In genomic region chr2:190352668-190353536, GRCh38 we compare ENCODE assay signal across 10 cellular contexts. TPM values are rescaled to one million over a fixed set of nuclear protein-coding genes. Genes with fewer than 3 reads are reported as not detected.
A peak's percentile ranks its signal among the peaks of the same experiment; 100 is the strongest.
DNase-seq lines count a peak whose midpoint lies in the region; ATAC-seq, FAIRE-seq and TF ChIP-seq lines count a peak whose summit lies in the region.
"Had no signal": no experiment of that assay in that cellular context is flagged by ENCODE, and none has a peak within 500 bp of the region (broad histone marks: within the 10 kb centered on the region; RNA-seq: fewer than 3 reads in every experiment).

No MANE protein-coding gene starts in this region.

- no peak overlapping the region for H3K4me3 ChIP-seq in spleen

- no peak for ATAC-seq in HG03354 (IDR thresholded peaks at IDR 0.05; ENCODE audit: poor library complexity, severe bottlenecking, unreplicated experiment)

- intact Hi-C loops in spleen (cut with DNase I; ENCODE audit: low total_unique reads) = no loop called here

- no peaks in the 10 kb centered on the region for H3K36me3 ChIP-seq in spleen

- no peak for TF ChIP-seq CTCF in spleen (IDR thresholded peaks at IDR 0.05 in 8 of 11, conservative IDR thresholded peaks at IDR 0.05 in 3 of 11)

- TF ChIP-seq POLR2A in spleen (IDR thresholded peaks at IDR 0.05) = no peak
- TF ChIP-seq POLR2A in H54 (IDR thresholded peaks at IDR 0.05; ENCODE audit: low read depth, low read length) = no peak

- peak; percentile 85 for DNase-seq in NCI-H2029 (lab: John Stamatoyannopoulos, UW)
- DNase-seq in spleen = no peak
- DNase-seq in H54 (ENCODE audit: insufficient read length, low spot score) = no peak
- DNase-seq in NCI-H82 (lab: John Stamatoyannopoulos, UW) = no peak
- no peak for DNase-seq in NOMO-1 (lab: John Stamatoyannopoulos, UW; ENCODE audit: unreplicated experiment in 2 of 2)
- DNase-seq: activated CD4-positive, CD25-positive, alpha-beta regulatory T cell; HFFc6 had no signal

- peaks cover 0 to 43% (median 20%) of the 10 kb centered on the region in 6 donors for H3K4me1 ChIP-seq in spleen

- no peaks in the 10 kb centered on the region for H3K27me3 ChIP-seq in spleen (replicated peaks in 1 of 7)

- WGBS in spleen, 5 donors = 46 to 76% (median 58%) methylated on average over 8 of the region's 8 CpGs

- H3K27ac ChIP-seq in angular gyrus (ENCODE audit: low read depth, low read length) (peak overlapping the region; percentile 80), spleen (peak overlapping the region in 7 of 8 donors; percentile 34 to 71 (median 59))

- no peaks in the 10 kb centered on the region for H3K9me3 ChIP-seq in spleen

- FAIRE-seq in islet of Langerhans (lab: Jason Lieb, UNC) (peak; percentile 74), H54 (lab: Jason Lieb, UNC) (no peak)

RNA-seq across cellular contexts. Expression of gene INPP1, which starts 9.5 kb away (rescaled TPM):
- 10 to 100 TPM; 23.3 to 52.1 (median 28.6) TPM for total RNA-seq in spleen
- 10 to 100 TPM; 11.6 to 28.1 (median 27.5) TPM for polyA plus RNA-seq in spleen

RNA-seq across cellular contexts. Expression of gene HIBCH, which starts 33.3 kb away (rescaled TPM):
- 10 to 100 TPM; 20.2 to 38.7 (median 35.6) TPM for total RNA-seq in spleen
- 10 to 100 TPM; 12.0 to 15.3 (median 12.9) TPM for polyA plus RNA-seq in spleen

RNA-seq across cellular contexts. Expression of gene MFSD6, which starts 55.3 kb away (rescaled TPM):
- total RNA-seq in spleen = 100 to 1,000 TPM in 2 of 7 donors, 10 to 100 TPM in 5; 31.9 to 130 (median 59.8) TPM
- polyA plus RNA-seq in spleen = 10 to 100 TPM in 1 of 3 donors, 1 to 10 TPM in 2; 5.0 to 10.1 (median 5.5) TPM
